Comparison of ENCODE assay signal across 6 cellular contexts in the genomic region with DNA sequence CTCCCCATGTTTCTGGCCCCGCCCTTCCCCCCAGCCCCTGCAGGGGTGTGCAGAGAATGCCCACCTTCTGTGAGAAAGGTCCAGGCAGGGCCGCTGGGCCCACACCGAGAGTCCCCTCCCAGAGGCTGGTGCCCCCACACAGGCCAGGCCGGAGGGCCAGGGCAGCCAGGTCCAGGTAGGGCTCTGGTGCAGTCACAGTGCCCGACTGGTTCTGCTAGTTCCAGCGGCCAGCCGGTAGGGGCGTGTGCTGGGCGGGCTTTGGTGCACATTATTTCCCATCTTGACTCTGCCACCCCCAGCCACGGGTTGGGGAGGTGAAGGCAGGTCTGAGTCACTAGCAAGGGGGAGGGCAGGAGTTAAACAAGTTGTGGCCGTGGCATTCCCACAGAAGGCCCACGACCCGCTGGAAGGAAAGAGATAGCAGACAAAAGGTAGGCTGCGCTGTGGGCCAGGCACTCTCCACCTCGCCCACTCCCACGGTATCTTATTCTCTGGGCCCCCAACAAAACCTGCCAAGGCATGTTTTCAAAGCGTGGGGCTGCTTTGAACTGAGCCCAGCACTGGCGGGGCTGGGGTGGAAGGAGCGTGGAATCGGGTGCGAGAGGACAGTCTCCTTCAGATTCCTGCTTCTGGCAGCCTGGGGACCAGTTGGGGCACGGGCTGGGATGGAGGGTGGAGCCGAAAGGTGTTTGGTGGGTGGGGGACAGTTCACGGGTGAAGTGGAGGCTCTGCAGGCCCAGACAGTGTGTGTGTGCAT. TPM values are rescaled to one million over a fixed set of nuclear protein-coding genes. Genes with fewer than 3 reads are reported as not detected.
DNase-seq lines count a peak whose midpoint lies in the region; ATAC-seq and TF ChIP-seq lines count a peak whose summit lies in the region.

No MANE protein-coding gene starts in this region.

- H3K36me3 ChIP-seq in cardiac muscle cell: no peaks in the 10 kb centered on the region
- H3K36me3 ChIP-seq in transverse colon: no peaks in the 10 kb centered on the region
- no peaks in the 10 kb centered on the region for H3K36me3 ChIP-seq in gastrocnemius medialis

- in situ Hi-C loops in transverse colon (cut with MboI; ENCODE audit: low pct_ligation_motif_present in 1 of 4, low pct_unique_long_range_greater_than_20kb in 1 of 4, low sequenced_read_pairs in 3 of 4): loop anchor here in 2 of 4 donors (25.0 kb wide), 2 partner anchors 303 to 428 kb away; partner anchors contain the start of gene WFIKKN2 (in 1 of the 2)
- in situ Hi-C loops in gastrocnemius medialis (cut with MboI; ENCODE audit: low sequenced_read_pairs in 4 of 4): loop anchor here in 2 of 4 donors (25.0 kb wide), 2 partner anchors 103 to 303 kb away; partner anchors contain the start of genes ABCC3 (in 1 of the 2) and WFIKKN2 (in 1 of the 2)

- peak; percentile 68 for DNase-seq in activated effector memory CD4-positive, alpha-beta T cell treated with anti-CD3 and anti-CD28 coated beads, Interleukin-2, amount 50 U/mL, for 16 hours
- DNase-seq in activated effector memory CD4-positive, alpha-beta T cell treated with Interleukin-2 at 50 U/mL for 16 hours: no peak
- DNase-seq in cardiac muscle cell (ENCODE audit: low read depth in 1 of 2, low spot score in 1 of 2) (no peak), transverse colon (peak; percentile 80), gastrocnemius medialis (no peak)

- intact Hi-C loops in transverse colon (cut with DNase I; ENCODE audit: low total_unique reads) (no loop called here), gastrocnemius medialis (cut with DNase I; ENCODE audit: low total_unique reads) (no loop called here)

- no peaks in the 10 kb centered on the region for H3K9me3 ChIP-seq in cardiac muscle cell (ENCODE audit: low read depth)
- no peaks in the 10 kb centered on the region for H3K9me3 ChIP-seq in transverse colon
- H3K9me3 ChIP-seq in gastrocnemius medialis: no peaks in the 10 kb centered on the region

- no peak for ATAC-seq in gastrocnemius medialis
- no peak for ATAC-seq in GM21717 (IDR thresholded peaks at IDR 0.05; ENCODE audit: unreplicated experiment)

- no peak overlapping the region for H3K4me3 ChIP-seq in cardiac muscle cell
- H3K4me3 ChIP-seq in transverse colon: peak overlapping the region in 3 of 4 donors; percentile 30 to 55 (median 45)
- no peak overlapping the region for H3K4me3 ChIP-seq in gastrocnemius medialis

- H3K27me3 ChIP-seq in cardiac muscle cell (peaks cover 10% of the 10 kb centered on the region), transverse colon (peaks cover 32% of the 10 kb centered on the region), gastrocnemius medialis (peaks cover 14 to 25% (median 23%) of the 10 kb centered on the region in 3 donors)

- TF ChIP-seq POLR2A in transverse colon (IDR thresholded peaks at IDR 0.05): peak; percentile 75
- no peak for TF ChIP-seq POLR2A in gastrocnemius medialis (IDR thresholded peaks at IDR 0.05)

- TF ChIP-seq EP300 in transverse colon (IDR thresholded peaks at IDR 0.05; ENCODE audit: low read depth): no peak

- peaks cover 28% of the 10 kb centered on the region for H3K4me1 ChIP-seq in cardiac muscle cell (ENCODE audit: low read depth)
- H3K4me1 ChIP-seq in transverse colon: peaks cover 9 to 43% (median 29%) of the 10 kb centered on the region in 4 donors
- peaks cover 8 to 20% of the 10 kb centered on the region in 2 donors for H3K4me1 ChIP-seq in gastrocnemius medialis

- WGBS in transverse colon (ENCODE audit: low coverage in 1 of 2), 2 donors: 35% methylated on average over 24 of the region's 24 CpGs; no CpG with 5 or more reads in 1 of the 2 donors

- H3K27ac ChIP-seq in cardiac muscle cell (no peak overlapping the region), transverse colon (peak overlapping the region; percentile 74 to 90 (median 80)), gastrocnemius medialis (no peak overlapping the region)

- TF ChIP-seq CTCF in cardiac muscle cell (IDR thresholded peaks at IDR 0.05; ENCODE audit: low read depth, low read length) (peak; percentile 34), transverse colon (IDR thresholded peaks at IDR 0.05) (peak; percentile 28 to 83 (median 38)), gastrocnemius medialis (IDR thresholded peaks at IDR 0.05 in 4 of 5, conservative IDR thresholded peaks at IDR 0.05 in 1 of 5) (no peak)

RNA-seq across cellular contexts. Expression of gene EPN3, which starts 1.9 kb away (rescaled TPM):
- total RNA-seq in cardiac muscle cell (2.0 and 3.1 TPM in 2 replicates), transverse colon (10 to 100 TPM; 19.2 to 95.7 (median 57.4) TPM), gastrocnemius medialis (not detected)
- 1.9 and 3.5 TPM in 2 replicates for polyA plus RNA-seq in cardiac muscle cell

RNA-seq across cellular contexts. Expression of gene SPATA20, which starts 12.6 kb away (rescaled TPM):
- 194 and 216 TPM in 2 replicates for total RNA-seq in cardiac muscle cell
- polyA plus RNA-seq in cardiac muscle cell: 103 and 162 TPM in 2 replicates
- total RNA-seq in transverse colon: 100 to 1,000 TPM; 116 to 437 (median 228) TPM
- total RNA-seq in gastrocnemius medialis: 10 to 100 TPM; 22.3 to 67.9 (median 29.1) TPM

RNA-seq across cellular contexts. Expression of gene CACNA1G, which starts 26.1 kb away (rescaled TPM):
- total RNA-seq in cardiac muscle cell (29.7 and 46.1 TPM in 2 replicates), transverse colon (under 1 TPM in 1 of 4 donors, not detected in 3; 0.14 TPM), gastrocnemius medialis (under 1 TPM in 2 of 4 donors, not detected in 2; 0.09 to 0.10 TPM)
- polyA plus RNA-seq in cardiac muscle cell: 19.0 and 22.8 TPM in 2 replicates

RNA-seq across cellular contexts. Expression of gene MYCBPAP, which starts 26.2 kb away (rescaled TPM):
- 1.2 and 3.2 TPM in 2 replicates for total RNA-seq in cardiac muscle cell
- 1.2 and 2.5 TPM in 2 replicates for polyA plus RNA-seq in cardiac muscle cell
- 1 to 10 TPM in 2 of 4 donors, under 1 TPM in 1, not detected in 1; 0.64 to 3.7 (median 2.7) TPM for total RNA-seq in transverse colon
- total RNA-seq in gastrocnemius medialis: not detected

RNA-seq across cellular contexts. Expression of gene RSAD1, which starts 55.7 kb away (rescaled TPM):
- total RNA-seq in cardiac muscle cell (24.1 and 35.8 TPM in 2 replicates), transverse colon (10 to 100 TPM; 19.1 to 35.6 (median 28.2) TPM), gastrocnemius medialis (10 to 100 TPM; 27.1 to 67.4 (median 52.7) TPM)
- polyA plus RNA-seq in cardiac muscle cell: 39.7 and 55.4 TPM in 2 replicates

Comparison
In these comparisons a context has a peak if more than half of its experiments do, and no peak if none do; other contexts are left out.
1. DNase-seq: peak in activated effector memory CD4-positive, alpha-beta T cell treated with anti-CD3 and anti-CD28 coated beads, Interleukin-2, amount 50 U/mL, for 16 hours (single experiment) and transverse colon (single experiment); none in activated effector memory CD4-positive, alpha-beta T cell treated with Interleukin-2 at 50 U/mL for 16 hours (single experiment), cardiac muscle cell (0 of 2) and gastrocnemius medialis (0 of 2).
2. H3K27ac ChIP-seq: peak in transverse colon (4 of 4); none in cardiac muscle cell (single experiment) and gastrocnemius medialis (0 of 4).
3. H3K4me3 ChIP-seq: peak in transverse colon (3 of 4); none in cardiac muscle cell (single experiment) and gastrocnemius medialis (0 of 4).
4. CTCF ChIP-seq: peak in cardiac muscle cell (single experiment) and transverse colon (5 of 5); none in gastrocnemius medialis (0 of 5).
5. RNA of gene CACNA1G, which starts 26.1 kb away (total RNA-seq): 29.7 to 46.1 TPM in cardiac muscle cell; 0.09 to 0.10 TPM in gastrocnemius medialis and 0.14 TPM in transverse colon; every median in the first group is over 10 times any median in the second.